27 cellular contexts compared by ENCODE assay signal in the genomic region with DNA sequence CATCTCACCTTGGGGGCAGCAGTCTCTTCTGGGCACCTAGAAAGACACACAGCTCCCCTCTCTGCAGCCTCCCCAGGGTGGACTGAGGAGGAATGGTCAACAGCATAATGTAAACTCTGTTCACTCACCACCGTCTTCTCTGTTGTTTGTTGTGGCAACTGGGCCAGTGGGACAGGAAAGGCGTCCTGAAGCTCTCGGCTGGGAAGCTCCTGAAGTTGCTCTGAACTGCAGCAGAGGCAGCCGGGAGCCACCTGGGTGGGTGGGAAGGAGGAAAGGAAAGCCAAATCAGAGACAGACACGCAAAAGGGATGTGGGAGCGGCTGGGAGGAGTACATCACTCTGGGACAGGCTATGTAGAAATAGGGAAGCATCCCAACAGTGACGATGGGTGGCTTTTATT.
"Had no signal": no experiment of that assay in that cellular context is flagged by ENCODE, and none has a peak within 500 bp of the region (broad histone marks: within the 10 kb centered on the region; RNA-seq: fewer than 3 reads in every experiment).

No MANE protein-coding gene starts in this region.

- H3K4me3 Mint-ChIP-seq: activated CD4-positive, alpha-beta T cell treated with anti-CD3 and anti-CD28 coated beads, Interleukin-2, amount 10 ng/mL, durations not matched to agents 7 days and 5 days; activated CD8-positive, alpha-beta T cell treated with anti-CD3 and anti-CD28 coated beads for 36 hours; activated naive CD4-positive, alpha-beta T cell treated with anti-CD3 and anti-CD28 coated beads, Interleukin-2, amount 50 U/mL, for 24 hours; activated naive CD8-positive, alpha-beta T cell treated with anti-CD3 and anti-CD28 coated beads, Interleukin-2, amount 50 U/mL, for 24 hours; activated T-cell treated with anti-CD3 and anti-CD28 coated beads, Interleukin-2, amount 50 U/mL, for 4 hours; endodermal cell; memory B cell; natural killer cell; stimulated activated memory B cell treated with anti-CD40 and anti-IgM and Interleukin-4, amounts not matched to agents 10 μg/mL and 1 μg/mL and 100 μg/mL, for 72 hours; T-helper 17 cell; WTC11 had no signal

- H3K4me1 ChIP-seq: heart left ventricle, sigmoid colon, stomach had no signal

- H3K27ac ChIP-seq: cardiac muscle cell, foreskin keratinocyte, heart left ventricle, stomach, tibial artery had no signal

- H3K27me3 ChIP-seq: cardiac muscle cell, foreskin keratinocyte, heart left ventricle, sigmoid colon, stomach, tibial artery had no signal

- H3K4me3 ChIP-seq: cardiac muscle cell, heart left ventricle, sigmoid colon, stomach, tibial artery had no signal

- H3K36me3 Mint-ChIP-seq: memory B cell; stimulated activated memory B cell treated with anti-CD40 and anti-IgM and Interleukin-4, amounts not matched to agents 10 μg/mL and 1 μg/mL and 100 μg/mL, for 72 hours had no signal

- H3K36me3 ChIP-seq: cardiac muscle cell, heart left ventricle, stomach had no signal

- ATAC-seq: activated CD8-positive, alpha-beta T cell treated with anti-CD3 and anti-CD28 coated beads for 36 hours; activated naive CD8-positive, alpha-beta T cell treated with anti-CD3 and anti-CD28 coated beads, Interleukin-2, amount 50 U/mL, for 24 hours; activated T-cell treated with anti-CD3 and anti-CD28 coated beads, Interleukin-2, amount 50 U/mL, for 4 hours; esophagus mucosa; foreskin keratinocyte; heart left ventricle; natural killer cell; stimulated activated memory B cell treated with anti-CD40 and anti-IgM and Interleukin-4, amounts not matched to agents 10 μg/mL and 1 μg/mL and 100 μg/mL, for 72 hours; T-helper 17 cell; WTC11 had no signal

- H3K27ac Mint-ChIP-seq: activated CD4-positive, alpha-beta T cell treated with anti-CD3 and anti-CD28 coated beads, Interleukin-2, amount 10 ng/mL, durations not matched to agents 7 days and 5 days; activated CD8-positive, alpha-beta T cell treated with anti-CD3 and anti-CD28 coated beads for 36 hours; activated naive CD4-positive, alpha-beta T cell treated with anti-CD3 and anti-CD28 coated beads, Interleukin-2, amount 50 U/mL, for 24 hours; activated naive CD8-positive, alpha-beta T cell treated with anti-CD3 and anti-CD28 coated beads, Interleukin-2, amount 50 U/mL, for 24 hours; activated T-helper 2 cell treated with anti-CD3 and anti-CD28 coated beads, Interferon-gamma antibody, Interleukin-2, Interleukin-4, amounts not matched to agents 10 μg/mL and 5 μg/mL and 100 μg/mL, durations not matched to agents 14 hours and 24 hours and 36 hours; endodermal cell; memory B cell; natural killer cell; stimulated activated memory B cell treated with anti-CD40 and anti-IgM and Interleukin-4, amounts not matched to agents 10 μg/mL and 1 μg/mL and 100 μg/mL, for 72 hours; T-helper 17 cell; WTC11 had no signal

- H3K4me1 Mint-ChIP-seq: activated CD4-positive, alpha-beta T cell treated with anti-CD3 and anti-CD28 coated beads, Interleukin-2, amount 10 ng/mL, durations not matched to agents 7 days and 5 days; activated naive CD4-positive, alpha-beta T cell treated with anti-CD3 and anti-CD28 coated beads, Interleukin-2, amount 50 U/mL, for 24 hours; activated naive CD8-positive, alpha-beta T cell treated with anti-CD3 and anti-CD28 coated beads, Interleukin-2, amount 50 U/mL, for 24 hours; endodermal cell; memory B cell; natural killer cell; stimulated activated memory B cell treated with anti-CD40 and anti-IgM and Interleukin-4, amounts not matched to agents 10 μg/mL and 1 μg/mL and 100 μg/mL, for 72 hours; T-helper 17 cell had no signal

- DNase-seq: activated CD4-positive, alpha-beta T cell treated with anti-CD3 and anti-CD28 coated beads for 1 hour; activated CD4-positive, alpha-beta T cell treated with anti-CD3 and anti-CD28 coated beads, Interleukin-2, amount 10 ng/mL, durations not matched to agents 7 days and 5 days; activated CD8-positive, alpha-beta T cell treated with anti-CD3 and anti-CD28 coated beads for 36 hours; activated naive CD8-positive, alpha-beta T cell treated with anti-CD3 and anti-CD28 coated beads, Interleukin-2, amount 50 U/mL, for 24 hours; activated T-cell treated with anti-CD3 and anti-CD28 coated beads, Interleukin-2, amount 50 U/mL, for 4 hours; amygdala; endodermal cell; foreskin keratinocyte; heart left ventricle; hypothalamus; natural killer cell; sigmoid colon; small intestine; stimulated activated CD4-positive, alpha-beta T cell treated with anti-CD3 and anti-CD28 coated beads, Interleukin-1b, Interleukin-23, amount 100 ng/mL, for 48 hours; stimulated activated CD4-positive, alpha-beta T cell treated with anti-CD3 and anti-CD28 coated beads, Interleukin-4, amount 100 ng/mL, for 4 hours; stimulated activated CD8-positive, alpha-beta memory T cell treated with anti-CD3 and anti-CD28 coated beads, Interleukin-4, amount 100 ng/mL, for 48 hours; stomach; T-helper 17 cell; T1000; tibial artery had no signal
